ENCODE assay signal across 9 cellular contexts in genomic region chr19:7292352-7292949, GRCh38. TPM values are rescaled to one million over a fixed set of nuclear protein-coding genes. Genes with fewer than 3 reads are reported as not detected.
DNase-seq lines count a peak whose midpoint lies in the region; ATAC-seq and TF ChIP-seq lines count a peak whose summit lies in the region.
"Had no signal": no experiment of that assay in that cellular context is flagged by ENCODE, and none has a peak within 500 bp of the region (broad histone marks: within the 10 kb centered on the region; RNA-seq: fewer than 3 reads in every experiment).

No MANE protein-coding gene starts in this region.

- peak overlapping the region; percentile 67 for H3K4me3 Mint-ChIP-seq in chondrocyte (ENCODE audit: unreplicated experiment)
- peak overlapping the region; percentile 83 to 91 (median 90) for H3K4me3 Mint-ChIP-seq in nephron

- RAD21 ChIA-PET in HCT116 (lab: Charles Lee; ENCODE audit: low non-redundant PET in 1 of 2, low total read pairs in 2 of 2, uncharacterized antibody in 2 of 2, unreplicated experiment in 2 of 2) = no interaction called here

- H3K79me2 ChIP-seq in HCT116 (ENCODE audit: insufficient read depth, low read length) = peaks cover 6% of the 10 kb centered on the region

- BruUV-seq in HCT116 (replicated peaks; lab: Mats Ljungman, UMichigan) = TSS peak; percentile 60

- no peak overlapping the region for H2AFZ ChIP-seq in HCT116 (ENCODE audit: low read depth, low read length, poor library complexity, severe bottlenecking)

- no peaks in the 10 kb centered on the region for H3K27me3 ChIP-seq in HCT116 (ENCODE audit: insufficient read depth, low read length)

- TF ChIP-seq CTCF in AG10803 (conservative IDR thresholded peaks at IDR 0.05; ENCODE audit: low read length) (no peak), HCT116 (IDR thresholded peaks at IDR 0.05 in 2 of 3, conservative IDR thresholded peaks at IDR 0.05 in 1 of 3; ENCODE audit: borderline replicate concordance in 1 of 3, insufficient read depth in 1 of 3, low read depth in 2 of 3, low read length in 2 of 3) (no peak), chondrocyte (IDR thresholded peaks at IDR 0.05) (no peak), nephron (IDR thresholded peaks at IDR 0.05; ENCODE audit: unreplicated experiment in 3 of 3) (no peak)

- H3K4me3 ChIP-seq in AG10803 (ENCODE audit: low read length) (peak overlapping the region; percentile 74), HCT116 (replicated peaks in 1 of 2; ENCODE audit: low read depth in 1 of 2, low read length in 2 of 2) (peak overlapping the region; percentile 65 to 69; a peak in 2 of 4 replicates)

- TF ChIP-seq POLR2A in HCT116 (IDR thresholded peaks at IDR 0.05; ENCODE audit: borderline replicate concordance, extremely low read depth, insufficient read depth, insufficient read length) = no peak

- no peaks in the 10 kb centered on the region for H3K9me3 ChIP-seq in HCT116 (ENCODE audit: control insufficient read depth in 1 of 2, insufficient read depth in 1 of 2, low read depth in 1 of 2, low read length in 2 of 2)
- H3K9me3 ChIP-seq: neutrophil had no signal

- H3K27ac Mint-ChIP-seq in chondrocyte (ENCODE audit: unreplicated experiment) (no peak overlapping the region), nephron (peak overlapping the region; percentile 26 to 60 (median 29))

- H3K27me3 Mint-ChIP-seq in chondrocyte (ENCODE audit: low read depth) (peaks cover 5% of the 10 kb centered on the region), nephron (ENCODE audit: low read depth) (peaks cover 19% of the 10 kb centered on the region)

- peaks cover 10 to 21% of the 10 kb centered on the region in 2 experiments; a peak in 3 of 4 replicates for H3K4me1 ChIP-seq in HCT116 (ENCODE audit: control insufficient read depth in 1 of 2, insufficient read depth in 2 of 2, low read length in 2 of 2)

- no peaks in the 10 kb centered on the region for H3K36me3 ChIP-seq in HCT116 (ENCODE audit: control insufficient read depth in 1 of 2, insufficient read depth in 2 of 2, low read length in 2 of 2)
- H3K36me3 ChIP-seq: neutrophil had no signal

- H4K20me1 ChIP-seq in HCT116 (ENCODE audit: insufficient read depth) = no peaks in the 10 kb centered on the region

- peak overlapping the region; percentile 90 for H3K4me2 ChIP-seq in HCT116 (ENCODE audit: low read length)

- no peak overlapping the region for H3K27ac ChIP-seq in HCT116 (ENCODE audit: low read depth, low read length)
- no peak overlapping the region for H3K27ac ChIP-seq in caudate nucleus (ENCODE audit: low read depth, low read length)
- H3K27ac ChIP-seq: neutrophil had no signal

- no peak overlapping the region for H3K9ac ChIP-seq in HCT116 (ENCODE audit: low read length)

- CTCF ChIA-PET in HCT116 (lab: Charles Lee) = no interaction called here

- intact Hi-C loops in HCT116 (cut with micrococcal nuclease) = loop anchor here (5.0 kb wide), 1 partner anchor 35 kb away; no protein-coding TSS in a partner anchor

- H3K9me2 ChIP-seq in HCT116 (ENCODE audit: insufficient read depth) = no peaks in the 10 kb centered on the region

- H3K9me3 Mint-ChIP-seq in chondrocyte (ENCODE audit: low read depth) (no peaks in the 10 kb centered on the region), nephron (no peaks in the 10 kb centered on the region)

- TF ChIP-seq RAD21 in HCT116 (IDR thresholded peaks at IDR 0.05; ENCODE audit: low read depth) = no peak

- peaks cover 19% of the 10 kb centered on the region for H3K4me1 Mint-ChIP-seq in chondrocyte (ENCODE audit: low read depth)
- peaks cover 25% of the 10 kb centered on the region for H3K4me1 Mint-ChIP-seq in nephron

- DNase-seq in AG10803 (ENCODE audit: low read depth) = no peak
- DNase-seq in HCT116 (ENCODE audit: low read depth, low spot score) = no peak
- no peak for DNase-seq in chondrocyte (ENCODE audit: low spot score)
- no peak for DNase-seq in cortex of kidney (lab: John Stamatoyannopoulos, UW)
- no peak for DNase-seq in 8988T
- no peak for DNase-seq in caudate nucleus (lab: John Stamatoyannopoulos, UW)

- no peak for ATAC-seq in HCT116
- ATAC-seq in GM21390 (IDR thresholded peaks at IDR 0.05; ENCODE audit: unreplicated experiment) = no peak

- H3K36me3 Mint-ChIP-seq in chondrocyte (ENCODE audit: low read depth) (no peaks in the 10 kb centered on the region), nephron (ENCODE audit: low read depth) (no peaks in the 10 kb centered on the region)

- POLR2A ChIA-PET in HCT116 (lab: Charles Lee) = no interaction called here

TF ChIP-seq in HCT116, 20 proteins besides CTCF, POLR2A, EP300 and RAD21:
- no peak for TF ChIP-seq POLR2AphosphoS5 (IDR thresholded peaks at IDR 0.05; ENCODE audit: low read depth, low read length)

RNA-seq across cellular contexts. Expression of gene INSR, which starts 1.8 kb away (rescaled TPM):
- total RNA-seq in HCT116 (2021; ENCODE audit: unreplicated experiment) (25.4 TPM), chondrocyte (19.5 to 32.5 TPM (median 30.9 TPM) in 3 replicates)
- 13.2 and 14.1 TPM in 2 replicates for polyA plus RNA-seq in HCT116 (2012)

RNA-seq across cellular contexts. Expression of gene ARHGEF18, which starts 56.3 kb away (rescaled TPM):
- total RNA-seq in HCT116 (2021; ENCODE audit: unreplicated experiment) (32.2 TPM), chondrocyte (29.9 to 36.4 TPM (median 34.1 TPM) in 3 replicates)
- polyA plus RNA-seq in HCT116 (2012) = 19.9 and 23.9 TPM in 2 replicates
